10 cellular contexts compared by ENCODE assay signal in genomic region chr20:46060301-46060881, GRCh38. TPM values are rescaled to one million over a fixed set of nuclear protein-coding genes. Genes with fewer than 3 reads are reported as not detected.
DNase-seq lines count a peak whose midpoint lies in the region; ATAC-seq, FAIRE-seq and TF ChIP-seq lines count a peak whose summit lies in the region.
"Had no signal": no experiment of that assay in that cellular context is flagged by ENCODE, and none has a peak within 500 bp of the region (broad histone marks: within the 10 kb centered on the region; RNA-seq: fewer than 3 reads in every experiment).

No MANE protein-coding gene starts in this region.

- peaks cover 0 to 22% (median 21%) of the 10 kb centered on the region in 4 donors for H3K4me1 ChIP-seq in sigmoid colon

- no peaks in the 10 kb centered on the region for H3K9me3 ChIP-seq in sigmoid colon

- no peak for TF ChIP-seq POLR2A in sigmoid colon (IDR thresholded peaks at IDR 0.05)

- no peak overlapping the region for H3K27ac ChIP-seq in sigmoid colon

- peaks cover 42 to 54% (median 47%) of the 10 kb centered on the region in 4 donors for H3K36me3 ChIP-seq in sigmoid colon

- ATAC-seq in GM21723 (IDR thresholded peaks at IDR 0.05; ENCODE audit: unreplicated experiment): no peak

- no peak overlapping the region for H3K4me3 ChIP-seq in Jurkat, Clone E6-1 (ENCODE audit: low read length)
- H3K4me3 ChIP-seq in sigmoid colon: no peak overlapping the region

- DNase-seq in Ammon's horn (ENCODE audit: low spot score): peak; percentile 65
- DNase-seq in Jurkat, Clone E6-1 (ENCODE audit: low read depth, low spot score): peak; percentile 6
- peak; percentile 89 for DNase-seq in SIG-M5 treated with dmso at 0.1 percent for 504 hours (lab: John Stamatoyannopoulos, UW; ENCODE audit: unreplicated experiment)
- DNase-seq in glomerular endothelial cell (ENCODE audit: extremely low read depth, low read depth, low spot score): peak; percentile 34
- no peak for DNase-seq in HTR-8/SVneo (ENCODE audit: insufficient read length, low spot score)
- no peak for DNase-seq in sigmoid colon
- DNase-seq in activated naive CD4-positive, alpha-beta T cell (lab: John Stamatoyannopoulos, UW): no peak
- DNase-seq: activated effector memory CD4-positive, alpha-beta T cell treated with anti-CD3 and anti-CD28 coated beads, Interleukin-2, amount 50 U/mL, for 16 hours; SHP77 had no signal

- peaks cover 2 to 38% (median 22%) of the 10 kb centered on the region in 3 donors for H3K27me3 ChIP-seq in sigmoid colon

- TF ChIP-seq CTCF in sigmoid colon (IDR thresholded peaks at IDR 0.05): no peak

- TF ChIP-seq EP300 in sigmoid colon (IDR thresholded peaks at IDR 0.05): no peak

- intact Hi-C loops in sigmoid colon (cut with DNase I): no loop called here

- WGBS in sigmoid colon, 2 donors: 52 to 63% methylated on average over 2 of the region's 2 CpGs

- no peak for FAIRE-seq in HTR-8/SVneo (lab: Jason Lieb, UNC)

RNA-seq across cellular contexts. Expression of gene NCOA5, which starts 29.4 kb away (rescaled TPM):
- polyA plus RNA-seq in Jurkat, Clone E6-1 (2012; ENCODE audit: insufficient read depth, insufficient read length): 26.9 TPM
- total RNA-seq in glomerular endothelial cell (25.9 and 34.3 TPM in 2 replicates), sigmoid colon (10 to 100 TPM; 22.4 to 39.2 (median 29.5) TPM)
- polyA plus RNA-seq in sigmoid colon: 10 to 100 TPM; 10.6 to 19.5 (median 11.4) TPM

RNA-seq across cellular contexts. Expression of gene SLC12A5, which starts 31.4 kb away (rescaled TPM):
- polyA plus RNA-seq in Jurkat, Clone E6-1 (2012; ENCODE audit: insufficient read depth, insufficient read length): 3.4 TPM
- total RNA-seq in glomerular endothelial cell (0.34 and 2.2 TPM in 2 replicates), sigmoid colon (under 1 TPM in 1 of 4 donors, not detected in 3; 0.14 TPM)
- polyA plus RNA-seq in sigmoid colon: 1 to 10 TPM in 1 of 3 donors, not detected in 2; 1.4 TPM

RNA-seq across cellular contexts. Expression of gene MMP9, which starts 51.7 kb away (rescaled TPM):
- not detected for polyA plus RNA-seq in Jurkat, Clone E6-1 (2012; ENCODE audit: insufficient read depth, insufficient read length)
- total RNA-seq in glomerular endothelial cell (0.12 and 1.1 TPM in 2 replicates), sigmoid colon (under 1 TPM in 1 of 4 donors, not detected in 3; 0.27 TPM)
- polyA plus RNA-seq in sigmoid colon: 10 to 100 TPM in 1 of 3 donors, 1 to 10 TPM in 1, under 1 TPM in 1; 0.60 to 27.1 (median 2.5) TPM

RNA-seq across cellular contexts. Expression of gene CD40, which starts 57.7 kb away (rescaled TPM):
- polyA plus RNA-seq in Jurkat, Clone E6-1 (2012; ENCODE audit: insufficient read depth, insufficient read length): not detected
- total RNA-seq in glomerular endothelial cell: 9.3 and 14.0 TPM in 2 replicates
- 10 to 100 TPM in 2 of 4 donors, 1 to 10 TPM in 2; 5.0 to 15.6 (median 11.1) TPM for total RNA-seq in sigmoid colon
- polyA plus RNA-seq in sigmoid colon: 10 to 100 TPM in 1 of 3 donors, 1 to 10 TPM in 2; 3.6 to 25.2 (median 7.9) TPM

Comparison
In these comparisons a context has a peak if more than half of its experiments do, and no peak if none do; other contexts are left out.
1. DNase-seq: peak in Ammon's horn (single experiment), Jurkat, Clone E6-1 (single experiment), SIG-M5 treated with dmso at 0.1 percent for 504 hours (single experiment) and glomerular endothelial cell (single experiment); none in HTR-8/SVneo (single experiment), sigmoid colon (single experiment) and activated naive CD4-positive, alpha-beta T cell (0 of 4).